ENCODE assay signal across 8 cellular contexts in the genomic region with DNA sequence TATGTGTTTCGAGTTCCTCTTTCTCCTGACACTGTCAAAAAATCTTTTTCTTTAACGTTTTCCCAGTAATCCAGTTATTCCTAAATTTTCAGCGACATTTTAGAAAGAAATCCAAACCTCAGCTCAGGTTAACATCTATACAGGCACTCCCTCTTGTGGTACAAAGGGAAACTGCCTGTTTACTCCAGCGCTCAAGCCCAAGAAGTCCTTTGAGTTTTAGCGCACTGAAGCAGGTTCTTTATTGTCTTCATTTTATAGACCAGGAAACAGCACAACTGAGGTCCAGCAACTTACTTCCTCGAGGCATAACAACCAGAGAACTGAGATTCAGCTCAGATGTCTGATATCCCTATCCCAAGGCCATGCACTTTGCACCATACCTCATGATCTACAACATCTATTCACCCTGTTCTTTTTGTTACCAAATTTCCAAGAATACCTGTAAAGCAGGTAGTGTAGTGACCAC.
DNase-seq lines count a peak whose midpoint lies in the region; TF ChIP-seq lines count a peak whose summit lies in the region.

No MANE protein-coding gene starts in this region.

- DNase-seq in activated T-cell treated with anti-CD3 and anti-CD28 coated beads for 4 hours (peak; percentile 44), HuH-7.5 (ENCODE audit: low spot score) (peak; percentile 47), OCI-LY7 (ENCODE audit: low spot score) (peak; percentile 53), glomerular visceral epithelial cell (ENCODE audit: extremely low spot score) (peak; percentile 64), osteocyte (ENCODE audit: extremely low spot score, unreplicated experiment) (no peak), occipital lobe (lab: John Stamatoyannopoulos, UW) (no peak)
- DNase-seq in activated T-cell treated with anti-CD3 and anti-CD28 coated beads, Interleukin-2, amount 50 U/mL, for 1 hour = no peak
- DNase-seq in activated naive CD8-positive, alpha-beta T cell treated with anti-CD3 and anti-CD28 coated beads for 36 hours = no peak

- H3K27ac Mint-ChIP-seq in activated naive CD8-positive, alpha-beta T cell treated with anti-CD3 and anti-CD28 coated beads for 36 hours = peak overlapping the region; percentile 39
- H3K27ac Mint-ChIP-seq in osteocyte (ENCODE audit: unreplicated experiment) = no peak overlapping the region

- intact Hi-C loops in OCI-LY7 (cut with micrococcal nuclease; ENCODE audit: unreplicated experiment) = loop anchor here (1.0 to 2.0 kb wide), 2 partner anchors 58 to 143 kb away; no protein-coding TSS in a partner anchor

- no peak overlapping the region for H3K4me3 ChIP-seq in OCI-LY7 (ENCODE audit: low read depth, low read length, poor library complexity, severe bottlenecking)

- no peaks in the 10 kb centered on the region for H3K9me3 ChIP-seq in OCI-LY7 (ENCODE audit: low read length)

- peaks cover 3% of the 10 kb centered on the region for H3K4me1 ChIP-seq in OCI-LY7 (ENCODE audit: insufficient read depth, low read length, poor library complexity, severe bottlenecking)

- H3K27ac ChIP-seq in OCI-LY7 (ENCODE audit: low read depth, low read length, poor library complexity, severe bottlenecking) = no peak overlapping the region

- CTCF ChIA-PET in OCI-LY7 (lab: Charles Lee; ENCODE audit: unreplicated experiment) = interaction anchor here (0.8 to 1.7 kb wide), 2 partner anchors 58 to 144 kb away, joined by 5 to 8 read pairs; no protein-coding TSS in a partner anchor

- H3K36me3 Mint-ChIP-seq in activated naive CD8-positive, alpha-beta T cell treated with anti-CD3 and anti-CD28 coated beads for 36 hours = peaks cover 25% of the 10 kb centered on the region
- H3K36me3 Mint-ChIP-seq in osteocyte (ENCODE audit: unreplicated experiment) = peaks cover 6% of the 10 kb centered on the region

- no peaks in the 10 kb centered on the region for H3K9me2 ChIP-seq in OCI-LY7 (ENCODE audit: insufficient read depth, low read length)

- H4K20me1 ChIP-seq in OCI-LY7 (ENCODE audit: insufficient read depth, low read length) = no peaks in the 10 kb centered on the region; the same call in 1 of the 2 replicates

- peaks cover 30% of the 10 kb centered on the region; the same call in 1 of the 2 replicates for H3K79me2 ChIP-seq in OCI-LY7 (ENCODE audit: insufficient read depth, low read depth, low read length)

- peaks cover 3% of the 10 kb centered on the region for H3K9me3 Mint-ChIP-seq in activated naive CD8-positive, alpha-beta T cell treated with anti-CD3 and anti-CD28 coated beads for 36 hours
- no peaks in the 10 kb centered on the region for H3K9me3 Mint-ChIP-seq in osteocyte (ENCODE audit: unreplicated experiment)

- no peak overlapping the region for H2AFZ ChIP-seq in OCI-LY7 (ENCODE audit: low read length)

- H3K27me3 Mint-ChIP-seq in activated naive CD8-positive, alpha-beta T cell treated with anti-CD3 and anti-CD28 coated beads for 36 hours = no peaks in the 10 kb centered on the region
- H3K27me3 Mint-ChIP-seq in osteocyte (ENCODE audit: unreplicated experiment) = no peaks in the 10 kb centered on the region

- no TSS peak for BruUV-seq in OCI-LY7 (replicated peaks; lab: Mats Ljungman, UMichigan)

- peak overlapping the region; percentile 12 for H3K4me3 Mint-ChIP-seq in activated naive CD8-positive, alpha-beta T cell treated with anti-CD3 and anti-CD28 coated beads for 36 hours
- H3K4me3 Mint-ChIP-seq in osteocyte (ENCODE audit: unreplicated experiment) = no peak overlapping the region

- H3K36me3 ChIP-seq in OCI-LY7 (ENCODE audit: insufficient read depth, low read length) = peaks cover 27% of the 10 kb centered on the region

- TF ChIP-seq CTCF in OCI-LY7 (conservative IDR thresholded peaks at IDR 0.05; ENCODE audit: low read length) (peak; percentile 87), osteocyte (IDR thresholded peaks at IDR 0.05) (peak; percentile 94)

- H3K4me2 ChIP-seq in OCI-LY7 (ENCODE audit: low read length) = no peak overlapping the region

- peaks cover 55% of the 10 kb centered on the region for H3K4me1 Mint-ChIP-seq in activated naive CD8-positive, alpha-beta T cell treated with anti-CD3 and anti-CD28 coated beads for 36 hours
- peaks cover 33% of the 10 kb centered on the region for H3K4me1 Mint-ChIP-seq in osteocyte (ENCODE audit: unreplicated experiment)

- POLR2A ChIA-PET in OCI-LY7 (lab: Charles Lee) = interaction anchor here (0.5 to 1.3 kb wide), 4 partner anchors 13 to 77 kb away, joined by 3 to 5 read pairs (median 4); no protein-coding TSS in a partner anchor

Comparison
In these comparisons a context has a peak if more than half of its experiments do, and no peak if none do; other contexts are left out.
1. DNase-seq: peak in activated T-cell treated with anti-CD3 and anti-CD28 coated beads for 4 hours (single experiment), HuH-7.5 (single experiment), OCI-LY7 (single experiment) and glomerular visceral epithelial cell (single experiment); none in activated T-cell treated with anti-CD3 and anti-CD28 coated beads, Interleukin-2, amount 50 U/mL, for 1 hour (single experiment), activated naive CD8-positive, alpha-beta T cell treated with anti-CD3 and anti-CD28 coated beads for 36 hours (single experiment), osteocyte (single experiment) and occipital lobe (single experiment).